ENCODE assay signal across 10 cellular contexts in the genomic region with DNA sequence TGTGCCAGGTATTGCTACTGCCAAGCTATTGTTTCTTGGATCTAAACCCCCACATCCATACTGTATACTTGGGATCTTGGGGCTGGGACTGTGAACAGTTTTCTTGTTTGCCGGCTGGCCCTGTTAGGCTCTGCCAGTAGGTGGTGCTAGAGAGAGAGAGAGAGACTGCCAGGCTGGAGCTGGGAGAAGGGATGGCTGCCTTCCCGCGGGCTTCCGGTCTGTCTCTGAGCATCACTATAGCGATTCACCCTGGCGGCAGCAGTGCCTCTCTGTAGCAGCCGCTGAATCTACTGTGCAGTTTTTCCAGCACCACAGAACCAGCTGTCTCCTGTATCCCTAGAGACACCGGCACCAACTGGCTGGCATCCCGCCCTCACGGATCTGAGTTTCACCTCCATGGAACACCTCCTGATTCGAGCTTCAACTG.
DNase-seq lines count a peak whose midpoint lies in the region; ATAC-seq, FAIRE-seq and TF ChIP-seq lines count a peak whose summit lies in the region.
"Had no signal": no experiment of that assay in that cellular context is flagged by ENCODE, and none has a peak within 500 bp of the region (broad histone marks: within the 10 kb centered on the region; RNA-seq: fewer than 3 reads in every experiment).

No MANE protein-coding gene starts in this region.

- H2BK20ac ChIP-seq in H1 (ENCODE audit: low read length), result no peak overlapping the region

- H3K4me2 ChIP-seq in H1 (ENCODE audit: insufficient read depth in 1 of 2, low read depth in 2 of 2, low read length in 2 of 2), result no peak overlapping the region

- peaks cover 0 to 2% (median 0%) of the 10 kb centered on the region in 11 donors for H3K9me3 Mint-ChIP-seq in naive thymus-derived CD4-positive, alpha-beta T cell

- H2BK15ac ChIP-seq in H1 (ENCODE audit: low read length), result no peak overlapping the region

- H3K18ac ChIP-seq in H1 (ENCODE audit: extremely low read depth, low read length), result no peak overlapping the region

- H2BK120ac ChIP-seq in H1 (replicated peaks; ENCODE audit: low read depth, low read length), result no peak overlapping the region

- no peaks in the 10 kb centered on the region for H3K23me2 ChIP-seq in H1 (ENCODE audit: low read depth, low read length)

- H3K4me3 Mint-ChIP-seq in naive thymus-derived CD4-positive, alpha-beta T cell, result no peak overlapping the region

- POLR2A ChIA-PET in H1 (lab: Charles Lee; ENCODE audit: partially characterized antibody), result no interaction called here
- POLR2A ChIA-PET in naive thymus-derived CD4-positive, alpha-beta T cell (lab: Charles Lee), result interaction anchor here (0.6 kb wide), 1 partner anchor 135 kb away, joined by 3 read pairs; no protein-coding TSS in a partner anchor

- no peak overlapping the region for H3K14ac ChIP-seq in H1 (ENCODE audit: insufficient read length)

- TF ChIP-seq EP300 in H1 (IDR thresholded peaks at IDR 0.05; ENCODE audit: borderline replicate concordance in 1 of 2, low read depth in 2 of 2, low read length in 2 of 2), result no peak
- TF ChIP-seq EP300 in suprapubic skin (IDR thresholded peaks at IDR 0.05), result no peak

- H3K4ac ChIP-seq in H1 (replicated peaks; ENCODE audit: insufficient read length, low read depth, low read length), result no peak overlapping the region

- peak; percentile 35 to 52 (median 39) for DNase-seq in NCI-H1417 (lab: John Stamatoyannopoulos, UW)
- DNase-seq in NCI-H1417 treated with DMSO at 0.1 percent for 48 hours (lab: John Stamatoyannopoulos, UW), result no peak
- peak; percentile 64 to 83 for DNase-seq in NCI-H446 (lab: John Stamatoyannopoulos, UW)
- peak; percentile 23 for DNase-seq in activated CD4-positive, alpha-beta T cell treated with anti-CD3 and anti-CD28 coated beads, Interleukin-2, amount 50 U/mL, for 4 hours
- peak; percentile 29 to 85 for DNase-seq in H1 (ENCODE audit: low read depth in 1 of 2, low spot score in 2 of 2)
- DNase-seq in naive thymus-derived CD4-positive, alpha-beta T cell, result peak in 8 of 9 donors; percentile 14 to 59 (median 41)
- DNase-seq in suprapubic skin (ENCODE audit: low spot score in 2 of 2), result no peak

- H3K27me3 Mint-ChIP-seq in naive thymus-derived CD4-positive, alpha-beta T cell, result peaks cover 0 to 6% (median 0%) of the 10 kb centered on the region in 5 donors

- ATAC-seq in HG02870 (IDR thresholded peaks at IDR 0.05; ENCODE audit: unreplicated experiment), result peak; percentile 87
- peak; percentile 75 for ATAC-seq in naive thymus-derived CD4-positive, alpha-beta T cell

- H2BK5ac ChIP-seq in H1 (ENCODE audit: low read depth, low read length), result no peak overlapping the region

- H3K36me3 Mint-ChIP-seq in naive thymus-derived CD4-positive, alpha-beta T cell, result no peaks in the 10 kb centered on the region

- TF ChIP-seq RAD21 in H1 (IDR thresholded peaks at IDR 0.05 in 1 of 2, conservative IDR thresholded peaks at IDR 0.05 in 1 of 2; ENCODE audit: low read depth in 2 of 2, low read length in 2 of 2), result peak; percentile 59 to 72

- WGBS in H1 (ENCODE audit: extremely low coverage in 1 of 2, insufficient coverage in 1 of 2, insufficient read length in 1 of 2, insufficient replicate concordance in 2 of 2, low coverage in 1 of 2, low lambda C conversion rate in 2 of 2, missing lambda C conversion rate in 1 of 2), 2 experiments, result 81% methylated on average over 8 of the region's 11 CpGs; no CpG with 5 or more reads in 1 of the 2 experiments
- 68% methylated on average over 10 of the region's 11 CpGs for WGBS in suprapubic skin

- H3K23ac ChIP-seq in H1 (ENCODE audit: insufficient read length), result no peak overlapping the region

- H3K27me3 ChIP-seq in H1 (replicated peaks in 1 of 4; ENCODE audit: control insufficient read depth in 3 of 4, extremely low read depth in 1 of 4, insufficient read depth in 3 of 4, low read length in 3 of 4), result no peaks in the 10 kb centered on the region
- no peaks in the 10 kb centered on the region for H3K27me3 ChIP-seq in naive thymus-derived CD4-positive, alpha-beta T cell (ENCODE audit: control insufficient read depth in 2 of 2, insufficient read depth in 2 of 2, low read length in 2 of 2)
- H3K27me3 ChIP-seq in suprapubic skin, result no peaks in the 10 kb centered on the region

- no peak for TF ChIP-seq POLR2A in H1 (IDR thresholded peaks at IDR 0.05; ENCODE audit: control extremely low read depth in 1 of 2, low read depth in 2 of 2, low read length in 2 of 2)
- TF ChIP-seq POLR2A in suprapubic skin (IDR thresholded peaks at IDR 0.05), result no peak

- H3K36me3 ChIP-seq in H1 (ENCODE audit: control insufficient read depth in 2 of 4, insufficient read depth in 4 of 4, low read length in 3 of 4) (no peaks in the 10 kb centered on the region), suprapubic skin (no peaks in the 10 kb centered on the region)
- no peaks in the 10 kb centered on the region for H3K36me3 ChIP-seq in naive thymus-derived CD4-positive, alpha-beta T cell (ENCODE audit: control insufficient read depth in 2 of 3, insufficient read depth in 3 of 3, low read length in 3 of 3)

- H3K4me1 Mint-ChIP-seq in naive thymus-derived CD4-positive, alpha-beta T cell, result peaks cover 0 to 6% (median 0%) of the 10 kb centered on the region in 7 donors

- no peak overlapping the region for H4K91ac ChIP-seq in H1 (replicated peaks; ENCODE audit: insufficient read length, low read length)

- H3K9ac ChIP-seq in H1 (replicated peaks in 1 of 4; ENCODE audit: extremely low read depth in 1 of 4, low read depth in 3 of 4, low read length in 3 of 4), result no peak overlapping the region

- no peak overlapping the region for H3K4me3 ChIP-seq in H1 (ENCODE audit: extremely low read depth in 1 of 4, insufficient read depth in 2 of 4, low read depth in 3 of 4, low read length in 4 of 4)
- no peak overlapping the region for H3K4me3 ChIP-seq in naive thymus-derived CD4-positive, alpha-beta T cell (ENCODE audit: low read length)
- H3K4me3 ChIP-seq in suprapubic skin, result no peak overlapping the region

- H3K4me1 ChIP-seq in H1 (replicated peaks in 1 of 4; ENCODE audit: control insufficient read depth in 3 of 4, insufficient read depth in 4 of 4, low read length in 3 of 4), result no peaks in the 10 kb centered on the region
- H3K4me1 ChIP-seq in naive thymus-derived CD4-positive, alpha-beta T cell (ENCODE audit: control insufficient read depth in 2 of 2, insufficient read depth in 2 of 2, low read length in 2 of 2), result no peaks in the 10 kb centered on the region
- no peaks in the 10 kb centered on the region for H3K4me1 ChIP-seq in suprapubic skin

- H3K9me3 ChIP-seq in H1 (ENCODE audit: insufficient read depth in 2 of 2, low read depth in 1 of 2, low read length in 1 of 2) (no peaks in the 10 kb centered on the region), suprapubic skin (no peaks in the 10 kb centered on the region)
- no peaks in the 10 kb centered on the region for H3K9me3 ChIP-seq in naive thymus-derived CD4-positive, alpha-beta T cell (ENCODE audit: control insufficient read depth in 2 of 3, low read length in 3 of 3)

- no peak overlapping the region for H3K56ac ChIP-seq in H1 (replicated peaks; ENCODE audit: insufficient read length, low read depth, low read length)

- H3K27ac ChIP-seq in H1 (ENCODE audit: low read depth, low read length) (no peak overlapping the region), suprapubic skin (no peak overlapping the region)
- H3K27ac ChIP-seq in naive thymus-derived CD4-positive, alpha-beta T cell (ENCODE audit: low read depth, low read length), result no peak overlapping the region

- no peak overlapping the region for H4K5ac ChIP-seq in H1 (ENCODE audit: insufficient read length, low read depth, low read length)

- peak overlapping the region; percentile 76; the same call in 1 of the 2 replicates for H2AFZ ChIP-seq in H1 (ENCODE audit: low read length)

- no peak overlapping the region for H2AK5ac ChIP-seq in H1 (ENCODE audit: low read depth, low read length)

- H3K79me1 ChIP-seq in H1 (ENCODE audit: low read depth, low read length), result no peaks in the 10 kb centered on the region

- peak; percentile 80 to 92 (median 85) for TF ChIP-seq CTCF in H1 (IDR thresholded peaks at IDR 0.05; ENCODE audit: control extremely low read depth in 1 of 3, insufficient read depth in 1 of 3, low read depth in 1 of 3, low read length in 3 of 3)
- TF ChIP-seq CTCF in suprapubic skin (IDR thresholded peaks at IDR 0.05), result peak; percentile 10 to 63

- no peak overlapping the region; the same call in 1 of the 2 replicates for H4K8ac ChIP-seq in H1 (ENCODE audit: extremely low read depth, insufficient read depth, low read length)

- no peaks in the 10 kb centered on the region for H3K79me2 ChIP-seq in H1 (ENCODE audit: control insufficient read depth in 1 of 2, insufficient read depth in 2 of 2, low read length in 2 of 2)

- peak; percentile 55 for FAIRE-seq in H1 (lab: Jason Lieb, UNC)
- FAIRE-seq: A204.1, endometrium had no signal

- CTCF ChIA-PET in H1 (lab: Charles Lee; ENCODE audit: partially characterized antibody), result interaction anchor here (0.6 to 5.3 kb wide), 43 partner anchors 9 to 642 kb away, joined by 3 to 45 read pairs (median 4); no protein-coding TSS in a partner anchor
- CTCF ChIA-PET in naive thymus-derived CD4-positive, alpha-beta T cell (lab: Charles Lee), result interaction anchor here (0.6 to 2.6 kb wide), 7 partner anchors 19 to 215 kb away, joined by 3 to 14 read pairs (median 3); no protein-coding TSS in a partner anchor

- 0 out of 2 replicates have a peak overlapping the region, but pooled peaks have one; percentile 40 for H2BK12ac ChIP-seq in H1 (ENCODE audit: low read depth, low read length)

- no peaks in the 10 kb centered on the region for H4K20me1 ChIP-seq in H1 (replicated peaks in 1 of 2; ENCODE audit: control insufficient read depth in 1 of 2, insufficient read depth in 2 of 2, low read length in 2 of 2)

- H3K27ac Mint-ChIP-seq in naive thymus-derived CD4-positive, alpha-beta T cell, result no peak overlapping the region

- intact Hi-C loops in naive thymus-derived CD4-positive, alpha-beta T cell (cut with micrococcal nuclease), result loop anchor here (1.0 to 5.0 kb wide), 2 partner anchors 34 to 90 kb away; no protein-coding TSS in a partner anchor

TF ChIP-seq in H1, 55 proteins besides CTCF, POLR2A, EP300 and RAD21:
- TF ChIP-seq KDM1A (IDR thresholded peaks at IDR 0.05; ENCODE audit: borderline replicate concordance, low read length) (peak; percentile 91), FOSL1 (IDR thresholded peaks at IDR 0.05; ENCODE audit: insufficient read depth, low read depth, low read length) (no peak), CHD1 (IDR thresholded peaks at IDR 0.05; ENCODE audit: low read depth, low read length) (no peak), YY1 (IDR thresholded peaks at IDR 0.05; ENCODE audit: low read depth, low read length) (peak; percentile 83), TAF7 (optimal IDR thresholded peaks at IDR 0.05; ENCODE audit: borderline replicate concordance, low read depth, low read length) (peak; percentile 21)
- TF ChIP-seq, protein P1, sequence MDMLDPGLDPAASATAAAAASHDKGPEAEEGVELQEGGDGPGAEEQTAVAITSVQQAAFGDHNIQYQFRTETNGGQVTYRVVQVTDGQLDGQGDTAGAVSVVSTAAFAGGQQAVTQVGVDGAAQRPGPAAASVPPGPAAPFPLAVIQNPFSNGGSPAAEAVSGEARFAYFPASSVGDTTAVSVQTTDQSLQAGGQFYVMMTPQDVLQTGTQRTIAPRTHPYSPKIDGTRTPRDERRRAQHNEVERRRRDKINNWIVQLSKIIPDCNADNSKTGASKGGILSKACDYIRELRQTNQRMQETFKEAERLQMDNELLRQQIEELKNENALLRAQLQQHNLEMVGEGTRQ (IDR thresholded peaks at IDR 0.05; ENCODE audit: low read length), result 0 out of 2 replicates have a peak, but pooled peaks have one; percentile 25

Comparison
In these comparisons a context has a peak if more than half of its experiments do, and no peak if none do; other contexts are left out.
1. DNase-seq: peak in NCI-H1417 (3 of 3), NCI-H446 (2 of 2), activated CD4-positive, alpha-beta T cell treated with anti-CD3 and anti-CD28 coated beads, Interleukin-2, amount 50 U/mL, for 4 hours (2 of 2), H1 (2 of 2) and naive thymus-derived CD4-positive, alpha-beta T cell (8 of 9); none in NCI-H1417 treated with DMSO at 0.1 percent for 48 hours (single experiment) and suprapubic skin (0 of 2).